Comparison of ENCODE assay signal across 27 cellular contexts in genomic region chr18:70321616-70322015, GRCh38.
"Had no signal": no experiment of that assay in that cellular context is flagged by ENCODE, and none has a peak within 500 bp of the region (broad histone marks: within the 10 kb centered on the region; RNA-seq: fewer than 3 reads in every experiment).

No MANE protein-coding gene starts in this region.

- H3K27me3 Mint-ChIP-seq: activated CD4-positive, alpha-beta T cell treated with anti-CD3 and anti-CD28 coated beads for 36 hours; activated CD8-positive, alpha-beta memory T cell treated with anti-CD3 and anti-CD28 coated beads, Interleukin-2, amount 10 ng/mL, durations not matched to agents 7 days and 5 days; activated naive CD8-positive, alpha-beta T cell treated with anti-CD3 and anti-CD28 coated beads, Interleukin-2, amount 50 U/mL, for 24 hours; effector memory CD8-positive, alpha-beta T cell; stimulated activated naive CD8-positive, alpha-beta T cell treated with anti-CD3 and anti-CD28 coated beads, Interleukin-15, Interleukin-2, amounts not matched to agents 100 ng/mL and 50 ng/mL, for 24 hours had no signal

- H3K4me3 Mint-ChIP-seq: activated CD4-positive, alpha-beta T cell treated with anti-CD3 and anti-CD28 coated beads for 36 hours; activated CD8-positive, alpha-beta memory T cell treated with anti-CD3 and anti-CD28 coated beads, Interleukin-2, amount 10 ng/mL, durations not matched to agents 7 days and 5 days; activated CD8-positive, alpha-beta T cell treated with anti-CD3 and anti-CD28 coated beads, Interleukin-2, amount 10 ng/mL, durations not matched to agents 7 days and 5 days; activated naive CD4-positive, alpha-beta T cell treated with anti-CD3 and anti-CD28 coated beads, Interleukin-2, amount 50 U/mL, for 24 hours; activated naive CD8-positive, alpha-beta T cell treated with anti-CD3 and anti-CD28 coated beads, Interleukin-2, amount 50 U/mL, for 24 hours; effector memory CD8-positive, alpha-beta T cell; natural killer cell; neural progenitor cell; stimulated activated naive CD8-positive, alpha-beta T cell treated with anti-CD3 and anti-CD28 coated beads, Interleukin-15, Interleukin-2, amounts not matched to agents 100 ng/mL and 50 ng/mL, for 24 hours; T-cell had no signal

- H3K27me3 ChIP-seq: esophagus squamous epithelium, neural progenitor cell had no signal

- ATAC-seq: activated CD4-positive, alpha-beta T cell treated with anti-CD3 and anti-CD28 coated beads for 36 hours; activated CD8-positive, alpha-beta memory T cell treated with anti-CD3 and anti-CD28 coated beads, Interleukin-2, amount 10 ng/mL, durations not matched to agents 7 days and 5 days; activated CD8-positive, alpha-beta T cell treated with anti-CD3 and anti-CD28 coated beads, Interleukin-2, amount 10 ng/mL, durations not matched to agents 7 days and 5 days; activated naive CD8-positive, alpha-beta T cell treated with anti-CD3 and anti-CD28 coated beads, Interleukin-2, amount 50 U/mL, for 24 hours; effector memory CD8-positive, alpha-beta T cell; left cardiac atrium; lower lobe of right lung; natural killer cell; right cardiac atrium; T-cell had no signal

- H3K36me3 Mint-ChIP-seq: activated CD8-positive, alpha-beta memory T cell treated with anti-CD3 and anti-CD28 coated beads, Interleukin-2, amount 10 ng/mL, durations not matched to agents 7 days and 5 days; activated naive CD4-positive, alpha-beta T cell treated with anti-CD3 and anti-CD28 coated beads, Interleukin-2, amount 50 U/mL, for 24 hours; T-cell had no signal

- H3K4me3 ChIP-seq: esophagus squamous epithelium, lower lobe of right lung, neural progenitor cell, thoracic aorta had no signal

- FAIRE-seq: urothelium cell line had no signal

- H3K9me3 Mint-ChIP-seq: activated naive CD4-positive, alpha-beta T cell treated with anti-CD3 and anti-CD28 coated beads, Interleukin-2, amount 50 U/mL, for 24 hours; activated naive CD8-positive, alpha-beta T cell treated with anti-CD3 and anti-CD28 coated beads, Interleukin-2, amount 50 U/mL, for 24 hours; activated T-helper 2 cell treated with anti-CD3 and anti-CD28 coated beads, Interferon-gamma antibody, Interleukin-2, Interleukin-4, amounts not matched to agents 10 μg/mL and 5 μg/mL and 100 μg/mL, durations not matched to agents 14 hours and 24 hours and 36 hours; effector memory CD8-positive, alpha-beta T cell; stimulated activated naive CD8-positive, alpha-beta T cell treated with anti-CD3 and anti-CD28 coated beads, Interleukin-15, Interleukin-2, amounts not matched to agents 100 ng/mL and 50 ng/mL, for 24 hours; T-cell had no signal

- H3K36me3 ChIP-seq: neural progenitor cell had no signal

- H3K9me3 ChIP-seq: esophagus squamous epithelium, lower lobe of right lung, thoracic aorta had no signal

- DNase-seq: activated CD4-positive, alpha-beta T cell treated with anti-CD3 and anti-CD28 coated beads for 36 hours; activated CD4-positive, CD25-positive, alpha-beta regulatory T cell; activated CD8-positive, alpha-beta memory T cell treated with anti-CD3 and anti-CD28 coated beads, Interleukin-2, amount 10 ng/mL, durations not matched to agents 7 days and 5 days; activated CD8-positive, alpha-beta T cell treated with anti-CD3 and anti-CD28 coated beads, Interleukin-2, amount 10 ng/mL, durations not matched to agents 7 days and 5 days; activated naive CD8-positive, alpha-beta T cell treated with anti-CD3 and anti-CD28 coated beads, Interleukin-2, amount 50 U/mL, for 24 hours; activated T-cell treated with anti-CD3 and anti-CD28 coated beads, Interleukin-2, amount 50 U/mL, for 48 hours; amygdala; caudate nucleus; cortex of kidney; effector memory CD8-positive, alpha-beta T cell; esophagus squamous epithelium; foreskin melanocyte; islet precursor cell; left cardiac atrium; lower lobe of right lung; mesenchymal stem cell; natural killer cell; right cardiac atrium; stimulated activated CD4-positive, alpha-beta T cell treated with anti-CD3 and anti-CD28 coated beads, Interleukin-12 subunit alpha, Interleukin-12 subunit beta, amount 100 ng/mL, for 4 hours; stimulated activated CD4-positive, alpha-beta T cell treated with anti-CD3 and anti-CD28 coated beads, Interleukin-4, amount 100 ng/mL, for 1 hour; T-cell had no signal

- H3K4me1 ChIP-seq: lower lobe of right lung had no signal

- H3K4me1 Mint-ChIP-seq: activated CD4-positive, alpha-beta T cell treated with anti-CD3 and anti-CD28 coated beads for 36 hours; activated CD8-positive, alpha-beta memory T cell treated with anti-CD3 and anti-CD28 coated beads, Interleukin-2, amount 10 ng/mL, durations not matched to agents 7 days and 5 days; activated naive CD4-positive, alpha-beta T cell treated with anti-CD3 and anti-CD28 coated beads, Interleukin-2, amount 50 U/mL, for 24 hours; activated naive CD8-positive, alpha-beta T cell treated with anti-CD3 and anti-CD28 coated beads, Interleukin-2, amount 50 U/mL, for 24 hours; neural progenitor cell; T-cell had no signal

- H3K27ac Mint-ChIP-seq: activated CD4-positive, alpha-beta T cell treated with anti-CD3 and anti-CD28 coated beads for 36 hours; activated CD8-positive, alpha-beta memory T cell treated with anti-CD3 and anti-CD28 coated beads, Interleukin-2, amount 10 ng/mL, durations not matched to agents 7 days and 5 days; activated CD8-positive, alpha-beta T cell treated with anti-CD3 and anti-CD28 coated beads, Interleukin-2, amount 10 ng/mL, durations not matched to agents 7 days and 5 days; activated naive CD4-positive, alpha-beta T cell treated with anti-CD3 and anti-CD28 coated beads, Interleukin-2, amount 50 U/mL, for 24 hours; activated naive CD8-positive, alpha-beta T cell treated with anti-CD3 and anti-CD28 coated beads, Interleukin-2, amount 50 U/mL, for 24 hours; activated T-helper 2 cell treated with anti-CD3 and anti-CD28 coated beads, Interferon-gamma antibody, Interleukin-2, Interleukin-4, amounts not matched to agents 10 μg/mL and 5 μg/mL and 100 μg/mL, durations not matched to agents 14 hours and 24 hours and 36 hours; effector memory CD8-positive, alpha-beta T cell; natural killer cell; neural progenitor cell; stimulated activated naive CD8-positive, alpha-beta T cell treated with anti-CD3 and anti-CD28 coated beads, Interleukin-15, Interleukin-2, amounts not matched to agents 100 ng/mL and 50 ng/mL, for 24 hours; T-cell had no signal

- H3K27ac ChIP-seq: lower lobe of right lung, neural progenitor cell, thoracic aorta had no signal
